ENCODE assay signal across 1 cellular context in genomic region chr12:49903700-49904423, GRCh38.
TF ChIP-seq lines count a peak whose summit lies in the region.

Gene FAIM2, minus strand, starts transcription at chr12:49903900. Its CDS starts 108 bp downstream, at chr12:49903792.

TF ChIP-seq in GM23338, 12 proteins besides CTCF, POLR2A, EP300 and RAD21 (continued from another document):
- TF ChIP-seq ETS1 (IDR thresholded peaks at IDR 0.05) = no peak
- TF ChIP-seq STAT1 (IDR thresholded peaks at IDR 0.05; ENCODE audit: unreplicated experiment) = no peak
- no peak for TF ChIP-seq JUNB (IDR thresholded peaks at IDR 0.05; ENCODE audit: unreplicated experiment)
TF ChIP-seq in GM23338: peak in this region for 0.
